Comparison of ENCODE assay signal across 9 cellular contexts in genomic region chr4:121946644-121947043, GRCh38. TPM values are rescaled to one million over a fixed set of nuclear protein-coding genes. Genes with fewer than 3 reads are reported as not detected.
"Had no signal": no experiment of that assay in that cellular context is flagged by ENCODE, and none has a peak within 500 bp of the region (broad histone marks: within the 10 kb centered on the region; RNA-seq: fewer than 3 reads in every experiment).

No MANE protein-coding gene starts in this region.

- H3K4me3 ChIP-seq: GM23248, HAP-1 had no signal

- H3K9ac ChIP-seq: GM23248 had no signal

- H2AFZ ChIP-seq: GM23248 had no signal

- H3K9me3 ChIP-seq: HAP-1 had no signal

- H3K27ac ChIP-seq: GM23248, HL-60 had no signal

- H3K36me3 ChIP-seq: HAP-1 had no signal

- DNase-seq: GM23248, GOT3, H7, HFFc6, KG1 had no signal

- ATAC-seq: HCT116 had no signal

- H3K4me1 ChIP-seq: HAP-1 had no signal

RNA-seq across cellular contexts. Expression of gene TRPC3, which starts 5.2 kb away (rescaled TPM):
- total RNA-seq: HFFc6 had no signal
- polyA plus RNA-seq: GM23248, IgD-negative memory B cell had no signal
